1 cellular context compared by ENCODE assay signal in genomic region chr5:172866802-172867748, GRCh38.
TF ChIP-seq lines count a peak whose summit lies in the region.

No MANE protein-coding gene starts in this region.

TF ChIP-seq in IMR-90, 13 proteins besides CTCF, POLR2A, EP300 and RAD21:
- TF ChIP-seq FOS (IDR thresholded peaks at IDR 0.05; ENCODE audit: low read depth, low read length) (no peak), MAFK (IDR thresholded peaks at IDR 0.05; ENCODE audit: low read depth, low read length) (no peak), MAZ (IDR thresholded peaks at IDR 0.05; ENCODE audit: borderline replicate concordance, low read depth, low read length) (no peak), CHD1 (IDR thresholded peaks at IDR 0.05; ENCODE audit: low read depth, low read length) (no peak), CEBPB (IDR thresholded peaks at IDR 0.05; ENCODE audit: low read depth, low read length) (no peak), NFE2L2 (IDR thresholded peaks at IDR 0.05; ENCODE audit: low read depth, low read length) (no peak), BHLHE40 (IDR thresholded peaks at IDR 0.05; ENCODE audit: low read depth, low read length) (no peak), SMC3 (IDR thresholded peaks at IDR 0.05; ENCODE audit: low read depth, low read length) (no peak), ELK1 (IDR thresholded peaks at IDR 0.05; ENCODE audit: borderline replicate concordance, low read depth, low read length) (no peak), RCOR1 (IDR thresholded peaks at IDR 0.05; ENCODE audit: insufficient replicate concordance, low read length) (no peak), USF2 (IDR thresholded peaks at IDR 0.05; ENCODE audit: low read depth, low read length) (no peak), RFX5 (IDR thresholded peaks at IDR 0.05; ENCODE audit: low read depth, low read length) (no peak)
TF ChIP-seq in IMR-90: peak in this region for 0.
